Comparison of ENCODE assay signal across 22 cellular contexts in genomic region chr4:185257086-185257485, GRCh38. TPM values are rescaled to one million over a fixed set of nuclear protein-coding genes. Genes with fewer than 3 reads are reported as not detected.
A peak's percentile ranks its signal among the peaks of the same experiment; 100 is the strongest.
DNase-seq lines count a peak whose midpoint lies in the region; ATAC-seq and TF ChIP-seq lines count a peak whose summit lies in the region.
"Had no signal": no experiment of that assay in that cellular context is flagged by ENCODE, and none has a peak within 500 bp of the region (broad histone marks: within the 10 kb centered on the region; RNA-seq: fewer than 3 reads in every experiment).

No MANE protein-coding gene starts in this region.

- no peaks in the 10 kb centered on the region for H4K20me1 ChIP-seq in OCI-LY7 (ENCODE audit: insufficient read depth, low read length)

- CTCF ChIA-PET in OCI-LY7 (lab: Charles Lee; ENCODE audit: unreplicated experiment) = no interaction called here

- H3K36me3 ChIP-seq in ACC112 (ENCODE audit: insufficient read depth, low read length) (no peaks in the 10 kb centered on the region; the same call in none of the 2 replicates), OCI-LY7 (ENCODE audit: insufficient read depth, low read length) (peaks cover 7% of the 10 kb centered on the region; the same call in 1 of the 2 replicates), neuronal stem cell (replicated peaks in 1 of 2; ENCODE audit: control insufficient read depth in 2 of 2, insufficient read depth in 2 of 2, low read length in 2 of 2) (peaks cover 0 to 4% of the 10 kb centered on the region in 2 donors)
- H3K36me3 ChIP-seq: stomach had no signal

- H2BK15ac ChIP-seq in neuronal stem cell (ENCODE audit: low read length) = no peak overlapping the region

- no peaks in the 10 kb centered on the region for H3K79me1 ChIP-seq in neuronal stem cell (ENCODE audit: low read depth, low read length)

- H3K79me2 ChIP-seq in ACC112 (ENCODE audit: control insufficient read depth, insufficient read depth, low read length, unreplicated experiment) = no peaks in the 10 kb centered on the region
- H3K79me2 ChIP-seq in OCI-LY7 (ENCODE audit: insufficient read depth, low read depth, low read length) = peaks cover 20% of the 10 kb centered on the region

- H3K4me3 ChIP-seq in ACC112 (ENCODE audit: low read depth, low read length) (no peak overlapping the region), OCI-LY7 (ENCODE audit: low read depth, low read length, poor library complexity, severe bottlenecking) (peak overlapping the region; percentile 7), right cardiac atrium (ENCODE audit: low read length) (no peak overlapping the region), neuronal stem cell (ENCODE audit: low read length in 2 of 2) (no peak overlapping the region), dorsolateral prefrontal cortex (no peak overlapping the region)
- H3K4me3 ChIP-seq: stomach, tibial artery had no signal

- no peak overlapping the region for H2BK12ac ChIP-seq in neuronal stem cell (ENCODE audit: low read length)

- no peaks in the 10 kb centered on the region for H3K9me2 ChIP-seq in OCI-LY7 (ENCODE audit: insufficient read depth, low read length)
- H3K9me2 ChIP-seq: SK-N-SH had no signal

- intact Hi-C loops in OCI-LY7 (cut with micrococcal nuclease; ENCODE audit: unreplicated experiment) (no loop called here), right cardiac atrium (cut with DNase I) (no loop called here), dorsolateral prefrontal cortex (cut with DNase I) (loop anchor here in 1 of 2 donors (5.0 kb wide), 1 partner anchor 35 kb away; no protein-coding TSS in a partner anchor)

- H3K18ac ChIP-seq in neuronal stem cell (ENCODE audit: low read length) = no peak overlapping the region

- H3K4me1 ChIP-seq in ACC112 (ENCODE audit: control insufficient read depth, insufficient read depth, low read length, unreplicated experiment) = peaks cover 38% of the 10 kb centered on the region
- H3K4me1 ChIP-seq in OCI-LY7 (ENCODE audit: insufficient read depth, low read length, poor library complexity, severe bottlenecking) = peaks cover 76% of the 10 kb centered on the region
- peaks cover 12% of the 10 kb centered on the region for H3K4me1 ChIP-seq in foreskin keratinocyte
- no peaks in the 10 kb centered on the region for H3K4me1 ChIP-seq in right cardiac atrium (ENCODE audit: control insufficient read depth, insufficient read depth, low read length)
- peaks cover 0 to 7% of the 10 kb centered on the region in 2 donors for H3K4me1 ChIP-seq in neuronal stem cell (ENCODE audit: control insufficient read depth in 2 of 2, insufficient read depth in 1 of 2, low read depth in 1 of 2, low read length in 2 of 2)

- no peak overlapping the region for H3K23ac ChIP-seq in neuronal stem cell (ENCODE audit: low read depth, low read length, poor library complexity)

- no peak overlapping the region for H2BK5ac ChIP-seq in neuronal stem cell (ENCODE audit: low read length)

- H3K9ac ChIP-seq in neuronal stem cell (ENCODE audit: low read depth, low read length, poor library complexity) = no peak overlapping the region
- H3K9ac ChIP-seq: SK-N-SH had no signal

- ATAC-seq in GM21786 (IDR thresholded peaks at IDR 0.05; ENCODE audit: unreplicated experiment) (peak; percentile 37), foreskin keratinocyte (no peak), right cardiac atrium (no peak)
- ATAC-seq: activated CD8-positive, alpha-beta T cell treated with anti-CD3 and anti-CD28 coated beads, Interleukin-2, amount 10 ng/mL, durations not matched to agents 7 days and 5 days; naive thymus-derived CD8-positive, alpha-beta T cell had no signal

- H3K27me3 ChIP-seq in ACC112 (ENCODE audit: insufficient read depth, low read length) (no peaks in the 10 kb centered on the region), foreskin keratinocyte (no peaks in the 10 kb centered on the region), right cardiac atrium (ENCODE audit: control insufficient read depth, insufficient read depth) (no peaks in the 10 kb centered on the region), neuronal stem cell (ENCODE audit: control insufficient read depth in 3 of 3, insufficient read depth in 3 of 3, low read depth in 1 of 3, low read length in 3 of 3) (no peaks in the 10 kb centered on the region), dorsolateral prefrontal cortex (no peaks in the 10 kb centered on the region)
- H3K27me3 ChIP-seq: stomach, tibial artery had no signal

- no peak overlapping the region for H2AK5ac ChIP-seq in neuronal stem cell (ENCODE audit: low read depth, low read length)

- WGBS in right cardiac atrium = 89% methylated on average over 3 of the region's 3 CpGs
- no CpG with 5 or more reads among the region's 3 CpGs for WGBS in neuronal stem cell (ENCODE audit: extremely low coverage in 2 of 2, insufficient read length in 2 of 2, insufficient replicate concordance in 1 of 2), 2 donors

- no TSS peak for BruUV-seq in OCI-LY7 (replicated peaks; lab: Mats Ljungman, UMichigan)

- H3K4ac ChIP-seq in neuronal stem cell (ENCODE audit: low read length) = no peak overlapping the region

- H3K9me3 ChIP-seq in OCI-LY7 (ENCODE audit: low read length) (no peaks in the 10 kb centered on the region), right cardiac atrium (ENCODE audit: control insufficient read depth, low read length) (no peaks in the 10 kb centered on the region), neuronal stem cell (replicated peaks in 1 of 2; ENCODE audit: control insufficient read depth in 2 of 2, insufficient read depth in 1 of 2, low read depth in 1 of 2, low read length in 2 of 2) (no peaks in the 10 kb centered on the region)
- H3K9me3 ChIP-seq: SK-N-SH, stomach, tibial artery had no signal

- DNase-seq in OCI-LY7 (ENCODE audit: low spot score) = no peak
- DNase-seq in foreskin keratinocyte = no peak
- no peak for DNase-seq in right cardiac atrium
- no peak for DNase-seq in neuronal stem cell (ENCODE audit: low spot score)
- no peak for DNase-seq in SKM-1 (lab: John Stamatoyannopoulos, UW; ENCODE audit: unreplicated experiment)
- no peak for DNase-seq in dorsolateral prefrontal cortex
- DNase-seq: activated CD4-positive, alpha-beta T cell treated with anti-CD3 and anti-CD28 coated beads for 1 hour; activated CD8-positive, alpha-beta T cell treated with anti-CD3 and anti-CD28 coated beads, Interleukin-2, amount 10 ng/mL, durations not matched to agents 7 days and 5 days; activated effector memory CD4-positive, alpha-beta T cell treated with Interleukin-2 at 50 U/mL for 16 hours; AML-193; dermis blood vessel endothelial cell; GOT3; naive thymus-derived CD8-positive, alpha-beta T cell; NCI-H2029 treated with DMSO at 0.1 percent for 48 hours; NCI-H748 treated with DMSO at 0.1 percent for 48 hours; occipital lobe; SK-N-SH; stomach; T-helper 2 cell; tibial artery had no signal

- H2BK120ac ChIP-seq in neuronal stem cell (ENCODE audit: low read depth, low read length) = no peak overlapping the region

- POLR2A ChIA-PET in OCI-LY7 (lab: Charles Lee) = interaction anchor here (0.6 to 3.5 kb wide), 12 partner anchors 8 to 341 kb away, joined by 3 to 26 read pairs (median 4); no protein-coding TSS in a partner anchor

- H2AFZ ChIP-seq in ACC112 (ENCODE audit: low read length, unreplicated experiment) (no peak overlapping the region), OCI-LY7 (ENCODE audit: low read length) (no peak overlapping the region), neuronal stem cell (ENCODE audit: low read length) (no peak overlapping the region)

- no peak overlapping the region for H4K91ac ChIP-seq in neuronal stem cell (ENCODE audit: low read depth, low read length, poor library complexity)

- TF ChIP-seq CTCF in OCI-LY7 (conservative IDR thresholded peaks at IDR 0.05; ENCODE audit: low read length) (no peak), foreskin keratinocyte (conservative IDR thresholded peaks at IDR 0.05) (no peak), dorsolateral prefrontal cortex (IDR thresholded peaks at IDR 0.05 in 54 of 56, conservative IDR thresholded peaks at IDR 0.05 in 2 of 56; ENCODE audit: low read depth in 1 of 56, partially characterized antibody in 56 of 56) (no peak)

- peak overlapping the region; percentile 65 for H3K4me2 ChIP-seq in OCI-LY7 (ENCODE audit: low read length)
- no peak overlapping the region for H3K4me2 ChIP-seq in neuronal stem cell (ENCODE audit: insufficient read depth, low read length, poor library complexity, severe bottlenecking)
- H3K4me2 ChIP-seq: SK-N-SH had no signal

- H3K14ac ChIP-seq in neuronal stem cell (ENCODE audit: low read length) = no peak overlapping the region

- peak overlapping the region; percentile 55 for H3K27ac ChIP-seq in ACC112 (ENCODE audit: low read depth, low read length)
- peak overlapping the region; percentile 13 for H3K27ac ChIP-seq in OCI-LY7 (ENCODE audit: low read depth, low read length, poor library complexity, severe bottlenecking)
- peak overlapping the region; percentile 88 for H3K27ac ChIP-seq in foreskin keratinocyte
- H3K27ac ChIP-seq in right cardiac atrium (ENCODE audit: low read length) = no peak overlapping the region
- H3K27ac ChIP-seq in neuronal stem cell (replicated peaks; ENCODE audit: low read length) = no peak overlapping the region
- H3K27ac ChIP-seq in dorsolateral prefrontal cortex = no peak overlapping the region
- H3K27ac ChIP-seq: stomach, tibial artery had no signal

- H4K8ac ChIP-seq in neuronal stem cell (ENCODE audit: low read depth, low read length) = no peak overlapping the region

RNA-seq across cellular contexts. Expression of gene SNX25, which starts 47.7 kb away (rescaled TPM):
- total RNA-seq in OCI-LY7 (2014; rRNA removed; shearing (Covaris generic)) = 33.7 and 35.5 TPM in 2 replicates
- total RNA-seq in OCI-LY7 (2022) = 49.4 and 55.6 TPM in 2 replicates
- 9.8 and 10.5 TPM in 2 replicates for total RNA-seq in foreskin keratinocyte
- 2.9 and 3.3 TPM in 2 replicates for polyA plus RNA-seq in foreskin keratinocyte
- 10 to 100 TPM; 16.9 to 19.9 (median 19.6) TPM for total RNA-seq in right cardiac atrium
- 10.5 TPM for polyA plus RNA-seq in right cardiac atrium
- polyA plus RNA-seq in neuronal stem cell (2013, experiment 1 of 2) = 19.4 TPM
- polyA plus RNA-seq in neuronal stem cell (2013, experiment 2 of 2) = 19.6 TPM
- 10 to 100 TPM; 14.6 to 37.3 (median 24.4) TPM for total RNA-seq in dorsolateral prefrontal cortex

RNA-seq across cellular contexts. Expression of gene CFAP97, which starts 53.3 kb away (rescaled TPM):
- 20.4 and 22.7 TPM in 2 replicates for total RNA-seq in OCI-LY7 (2014; rRNA removed; shearing (Covaris generic))
- total RNA-seq in OCI-LY7 (2022) = 54.0 and 57.3 TPM in 2 replicates
- 28.4 and 29.9 TPM in 2 replicates for total RNA-seq in foreskin keratinocyte
- 4.8 and 6.2 TPM in 2 replicates for polyA plus RNA-seq in foreskin keratinocyte
- 10 to 100 TPM; 16.4 to 26.9 (median 18.4) TPM for total RNA-seq in right cardiac atrium
- polyA plus RNA-seq in right cardiac atrium = 4.1 TPM
- polyA plus RNA-seq in neuronal stem cell (2013, experiment 1 of 2) = 47.3 TPM
- 51.5 TPM for polyA plus RNA-seq in neuronal stem cell (2013, experiment 2 of 2)
- 10 to 100 TPM; 16.8 to 37.2 (median 26.7) TPM for total RNA-seq in dorsolateral prefrontal cortex

Comparison
In these comparisons a context has a peak if more than half of its experiments do, and no peak if none do; other contexts are left out.
1. H3K27ac ChIP-seq: peak in ACC112 (single experiment), OCI-LY7 (single experiment) and foreskin keratinocyte (single experiment); none in right cardiac atrium (single experiment), neuronal stem cell (single experiment) and dorsolateral prefrontal cortex (0 of 59).